Comparison of ENCODE assay signal across 10 cellular contexts in genomic region chr11:125494033-125494364, GRCh38. TPM values are rescaled to one million over a fixed set of nuclear protein-coding genes. Genes with fewer than 3 reads are reported as not detected.
A peak's percentile ranks its signal among the peaks of the same experiment; 100 is the strongest.
DNase-seq lines count a peak whose midpoint lies in the region; ATAC-seq and TF ChIP-seq lines count a peak whose summit lies in the region.
"Had no signal": no experiment of that assay in that cellular context is flagged by ENCODE, and none has a peak within 500 bp of the region (broad histone marks: within the 10 kb centered on the region; RNA-seq: fewer than 3 reads in every experiment).

No MANE protein-coding gene starts in this region.

- no peaks in the 10 kb centered on the region for H3K9me3 Mint-ChIP-seq in WTC11

- H3K23ac ChIP-seq in neuronal stem cell (ENCODE audit: low read depth, low read length, poor library complexity): no peak overlapping the region

- H3K36me3 ChIP-seq in ES-I3 (ENCODE audit: insufficient read depth, low read length): no peaks in the 10 kb centered on the region
- H3K36me3 ChIP-seq in neuronal stem cell (replicated peaks in 1 of 2; ENCODE audit: control insufficient read depth in 2 of 2, insufficient read depth in 2 of 2, low read length in 2 of 2): peaks cover 0 to 21% of the 10 kb centered on the region in 2 donors
- H3K36me3 ChIP-seq: adrenal gland had no signal

- H3K27me3 ChIP-seq in neuronal stem cell (ENCODE audit: control insufficient read depth in 3 of 3, insufficient read depth in 3 of 3, low read depth in 1 of 3, low read length in 3 of 3): no peaks in the 10 kb centered on the region

- H3K27ac Mint-ChIP-seq in WTC11: no peak overlapping the region

- H2AFZ ChIP-seq in neuronal stem cell (ENCODE audit: low read length): peak overlapping the region; percentile 94

- H3K4me3 ChIP-seq in neuronal stem cell (ENCODE audit: low read length in 2 of 2): peak overlapping the region in 1 of 2 donors; percentile 77

- H3K18ac ChIP-seq in neuronal stem cell (ENCODE audit: low read length): no peak overlapping the region

- peaks cover 27% of the 10 kb centered on the region for H3K27me3 Mint-ChIP-seq in WTC11 (ENCODE audit: low read depth)

- H3K36me3 Mint-ChIP-seq in WTC11: peaks cover 6% of the 10 kb centered on the region

- ATAC-seq in WTC11 (no peak), HG03457 (IDR thresholded peaks at IDR 0.05; ENCODE audit: unreplicated experiment) (no peak), HG02798 (IDR thresholded peaks at IDR 0.05; ENCODE audit: poor library complexity, unreplicated experiment) (no peak), HG02884 (IDR thresholded peaks at IDR 0.05; ENCODE audit: unreplicated experiment) (no peak)

- H3K4me1 Mint-ChIP-seq in WTC11: peaks cover 29% of the 10 kb centered on the region

- H3K4ac ChIP-seq in neuronal stem cell (ENCODE audit: low read length): no peak overlapping the region

- no peak overlapping the region for H2BK5ac ChIP-seq in neuronal stem cell (ENCODE audit: low read length)

- peak overlapping the region; percentile 98 for H3K4me3 Mint-ChIP-seq in WTC11

- H3K14ac ChIP-seq in neuronal stem cell (ENCODE audit: low read length): no peak overlapping the region

- no peaks in the 10 kb centered on the region for H3K79me1 ChIP-seq in neuronal stem cell (ENCODE audit: low read depth, low read length)

- DNase-seq in WTC11 (ENCODE audit: low spot score): no peak
- DNase-seq in foreskin melanocyte: peak; percentile 52
- DNase-seq in neuronal stem cell (ENCODE audit: low spot score): no peak
- DNase-seq: adrenal gland, NCI-H226, SIG-M5 had no signal

- peak overlapping the region; percentile 31 for H3K4me2 ChIP-seq in neuronal stem cell (ENCODE audit: insufficient read depth, low read length, poor library complexity, severe bottlenecking)

- H3K4me1 ChIP-seq in ES-I3 (ENCODE audit: insufficient read depth, low read length): peaks cover 9% of the 10 kb centered on the region
- H3K4me1 ChIP-seq in neuronal stem cell (ENCODE audit: control insufficient read depth in 2 of 2, insufficient read depth in 1 of 2, low read depth in 1 of 2, low read length in 2 of 2): peaks cover 6 to 14% of the 10 kb centered on the region in 2 donors

- no peak for TF ChIP-seq CTCF in WTC11 (IDR thresholded peaks at IDR 0.05)

- POLR2A ChIA-PET in WTC11 (lab: Charles Lee): no interaction called here

- no peak overlapping the region for H4K8ac ChIP-seq in neuronal stem cell (ENCODE audit: low read depth, low read length)

- H2BK12ac ChIP-seq in neuronal stem cell (ENCODE audit: low read length): no peak overlapping the region

- no peak overlapping the region for H2BK120ac ChIP-seq in neuronal stem cell (ENCODE audit: low read depth, low read length)

- H3K27ac ChIP-seq in neuronal stem cell (replicated peaks; ENCODE audit: low read length): no peak overlapping the region
- H3K27ac ChIP-seq: adrenal gland had no signal

- H4K91ac ChIP-seq in neuronal stem cell (ENCODE audit: low read depth, low read length, poor library complexity): no peak overlapping the region

- CTCF ChIA-PET in WTC11 (lab: Charles Lee): interaction anchor here (0.9 kb wide), 1 partner anchor 71 kb away, joined by 3 read pairs; no protein-coding TSS in a partner anchor

- H3K9ac ChIP-seq in ES-I3 (ENCODE audit: low read depth, low read length) (peak overlapping the region; percentile 61; the same call in 1 of the 2 replicates), neuronal stem cell (ENCODE audit: low read depth, low read length, poor library complexity) (no peak overlapping the region)

- H3K9me3 ChIP-seq in ES-I3 (ENCODE audit: control insufficient read depth, insufficient read depth, low read length) (no peaks in the 10 kb centered on the region), neuronal stem cell (replicated peaks in 1 of 2; ENCODE audit: control insufficient read depth in 2 of 2, insufficient read depth in 1 of 2, low read depth in 1 of 2, low read length in 2 of 2) (no peaks in the 10 kb centered on the region)
- H3K9me3 ChIP-seq: adrenal gland had no signal

- no peak overlapping the region for H2BK15ac ChIP-seq in neuronal stem cell (ENCODE audit: low read length)

- no CpG with 5 or more reads among the region's 2 CpGs for WGBS in neuronal stem cell (ENCODE audit: extremely low coverage in 2 of 2, insufficient read length in 2 of 2, insufficient replicate concordance in 1 of 2), 2 donors

- H2AK5ac ChIP-seq in neuronal stem cell (ENCODE audit: low read depth, low read length): no peak overlapping the region

TF ChIP-seq in WTC11, 78 proteins besides CTCF, POLR2A, EP300 and RAD21:
- TF ChIP-seq E2F4 (CRISPR knock-in tag; IDR thresholded peaks at IDR 0.05; ENCODE audit: borderline replicate concordance, low read depth) (no peak), NFE2L1 (CRISPR knock-in tag; IDR thresholded peaks at IDR 0.05) (no peak), EMX1 (CRISPR knock-in tag; IDR thresholded peaks at IDR 0.05) (no peak), KAT7 (CRISPR knock-in tag; IDR thresholded peaks at IDR 0.05; ENCODE audit: borderline replicate concordance) (no peak), FOXK1 (CRISPR knock-in tag; IDR thresholded peaks at IDR 0.05) (no peak), AR (CRISPR knock-in tag; IDR thresholded peaks at IDR 0.05) (no peak), ZNF232 (CRISPR knock-in tag; IDR thresholded peaks at IDR 0.05) (no peak), ZNF138 (CRISPR knock-in tag; conservative IDR thresholded peaks at IDR 0.05) (no peak), SOX15 (CRISPR knock-in tag; IDR thresholded peaks at IDR 0.05) (no peak), ELF4 (CRISPR knock-in tag; IDR thresholded peaks at IDR 0.05; ENCODE audit: low read depth) (no peak)
- TF ChIP-seq, protein P1, sequence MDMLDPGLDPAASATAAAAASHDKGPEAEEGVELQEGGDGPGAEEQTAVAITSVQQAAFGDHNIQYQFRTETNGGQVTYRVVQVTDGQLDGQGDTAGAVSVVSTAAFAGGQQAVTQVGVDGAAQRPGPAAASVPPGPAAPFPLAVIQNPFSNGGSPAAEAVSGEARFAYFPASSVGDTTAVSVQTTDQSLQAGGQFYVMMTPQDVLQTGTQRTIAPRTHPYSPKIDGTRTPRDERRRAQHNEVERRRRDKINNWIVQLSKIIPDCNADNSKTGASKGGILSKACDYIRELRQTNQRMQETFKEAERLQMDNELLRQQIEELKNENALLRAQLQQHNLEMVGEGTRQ (CRISPR knock-in tag; IDR thresholded peaks at IDR 0.05): no peak
- TF ChIP-seq, protein P2, sequence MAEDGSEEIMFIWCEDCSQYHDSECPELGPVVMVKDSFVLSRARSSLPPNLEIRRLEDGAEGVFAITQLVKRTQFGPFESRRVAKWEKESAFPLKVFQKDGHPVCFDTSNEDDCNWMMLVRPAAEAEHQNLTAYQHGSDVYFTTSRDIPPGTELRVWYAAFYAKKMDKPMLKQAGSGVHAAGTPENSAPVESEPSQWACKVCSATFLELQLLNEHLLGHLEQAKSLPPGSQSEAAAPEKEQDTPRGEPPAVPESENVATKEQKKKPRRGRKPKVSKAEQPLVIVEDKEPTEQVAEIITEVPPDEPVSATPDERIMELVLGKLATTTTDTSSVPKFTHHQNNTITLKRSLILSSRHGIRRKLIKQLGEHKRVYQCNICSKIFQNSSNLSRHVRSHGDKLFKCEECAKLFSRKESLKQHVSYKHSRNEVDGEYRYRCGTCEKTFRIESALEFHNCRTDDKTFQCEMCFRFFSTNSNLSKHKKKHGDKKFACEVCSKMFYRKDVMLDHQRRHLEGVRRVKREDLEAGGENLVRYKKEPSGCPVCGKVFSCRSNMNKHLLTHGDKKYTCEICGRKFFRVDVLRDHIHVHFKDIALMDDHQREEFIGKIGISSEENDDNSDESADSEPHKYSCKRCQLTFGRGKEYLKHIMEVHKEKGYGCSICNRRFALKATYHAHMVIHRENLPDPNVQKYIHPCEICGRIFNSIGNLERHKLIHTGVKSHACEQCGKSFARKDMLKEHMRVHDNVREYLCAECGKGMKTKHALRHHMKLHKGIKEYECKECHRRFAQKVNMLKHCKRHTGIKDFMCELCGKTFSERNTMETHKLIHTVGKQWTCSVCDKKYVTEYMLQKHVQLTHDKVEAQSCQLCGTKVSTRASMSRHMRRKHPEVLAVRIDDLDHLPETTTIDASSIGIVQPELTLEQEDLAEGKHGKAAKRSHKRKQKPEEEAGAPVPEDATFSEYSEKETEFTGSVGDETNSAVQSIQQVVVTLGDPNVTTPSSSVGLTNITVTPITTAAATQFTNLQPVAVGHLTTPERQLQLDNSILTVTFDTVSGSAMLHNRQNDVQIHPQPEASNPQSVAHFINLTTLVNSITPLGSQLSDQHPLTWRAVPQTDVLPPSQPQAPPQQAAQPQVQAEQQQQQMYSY (CRISPR knock-in tag; IDR thresholded peaks at IDR 0.05): no peak
TF ChIP-seq in WTC11: peak in this region for 0.

RNA-seq across cellular contexts. Expression of gene FEZ1, which starts 2.1 kb away (rescaled TPM):
- total RNA-seq in WTC11 (2021): 33.2 to 46.1 TPM (median 36.4 TPM) in 3 replicates
- 221 TPM for polyA plus RNA-seq in neuronal stem cell (2013, experiment 1 of 2)
- 222 TPM for polyA plus RNA-seq in neuronal stem cell (2013, experiment 2 of 2)
